ENCODE assay signal across 9 cellular contexts in the genomic region with DNA sequence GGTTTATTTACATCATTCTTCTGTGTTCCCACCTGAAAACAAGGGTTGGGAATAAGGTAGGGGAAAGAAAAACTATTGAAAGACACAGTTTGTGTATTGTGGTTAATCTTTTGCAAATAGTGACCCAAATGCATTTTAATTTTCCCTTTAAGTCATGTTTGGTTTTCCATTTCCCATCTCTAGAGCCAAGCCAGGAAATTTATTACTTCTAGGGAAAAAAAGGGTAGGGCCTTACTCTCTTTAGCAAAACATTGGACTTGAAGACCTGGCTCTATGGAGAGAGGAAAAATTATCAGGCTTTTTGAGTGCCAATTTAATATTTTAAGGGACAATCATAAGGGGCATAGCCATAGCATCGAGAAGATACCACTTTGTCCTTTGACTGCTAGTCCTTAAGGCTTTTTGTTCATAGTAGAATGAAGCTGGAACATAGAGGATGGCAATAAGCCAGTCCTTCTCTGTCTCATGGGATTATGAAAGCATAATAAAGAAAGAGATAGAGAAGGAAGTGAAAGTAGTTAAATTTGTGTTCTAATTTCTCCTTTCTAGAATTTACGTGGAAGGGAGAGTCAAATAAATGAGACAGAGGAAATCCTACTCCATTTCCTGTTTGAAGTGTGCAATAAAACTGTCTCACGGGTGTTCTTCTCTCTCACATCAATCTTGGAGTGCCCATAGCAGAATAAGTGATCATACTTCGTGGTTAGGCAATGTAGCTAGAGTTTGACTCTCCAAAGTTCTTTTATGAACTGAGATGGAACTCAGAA. TPM values are rescaled to one million over a fixed set of nuclear protein-coding genes. Genes with fewer than 3 reads are reported as not detected.
A peak's percentile ranks its signal among the peaks of the same experiment; 100 is the strongest.
DNase-seq lines count a peak whose midpoint lies in the region; ATAC-seq and TF ChIP-seq lines count a peak whose summit lies in the region.
"Had no signal": no experiment of that assay in that cellular context is flagged by ENCODE, and none has a peak within 500 bp of the region (broad histone marks: within the 10 kb centered on the region; RNA-seq: fewer than 3 reads in every experiment).

No MANE protein-coding gene starts in this region.

- H3K9me3 ChIP-seq in body of pancreas: no peaks in the 10 kb centered on the region

- H3K9me3 Mint-ChIP-seq in activated T-helper 1 cell treated with anti-CD3 and anti-CD28 coated beads, Interleukin-12 subunit alpha, Interleukin-12 subunit beta, Interleukin-2, Interleukin-4 antibody, amounts not matched to agents 30 ng/mL and 10 ng/mL and 1 ng/mL, durations not matched to agents 14 hours and 24 hours and 36 hours: peaks cover 14% of the 10 kb centered on the region

- H3K4me1 ChIP-seq in body of pancreas: peaks cover 4% of the 10 kb centered on the region

- no peak overlapping the region for H3K27ac Mint-ChIP-seq in activated T-helper 1 cell treated with anti-CD3 and anti-CD28 coated beads, Interleukin-12 subunit alpha, Interleukin-12 subunit beta, Interleukin-2, Interleukin-4 antibody, amounts not matched to agents 30 ng/mL and 10 ng/mL and 1 ng/mL, durations not matched to agents 14 hours and 24 hours and 36 hours

- no peak for TF ChIP-seq CTCF in body of pancreas (IDR thresholded peaks at IDR 0.05)

- no peak overlapping the region for H3K4me3 ChIP-seq in body of pancreas

- 28 to 42% methylated on average over 4 of the region's 4 CpGs for WGBS in body of pancreas, 2 donors

- no peak for TF ChIP-seq POLR2A in GM18505 (IDR thresholded peaks at IDR 0.05; ENCODE audit: borderline replicate concordance, extremely low read depth, insufficient read depth, insufficient read length)
- no peak for TF ChIP-seq POLR2A in body of pancreas (IDR thresholded peaks at IDR 0.05)

- no peak overlapping the region for H3K4me3 Mint-ChIP-seq in activated T-helper 1 cell treated with anti-CD3 and anti-CD28 coated beads, Interleukin-12 subunit alpha, Interleukin-12 subunit beta, Interleukin-2, Interleukin-4 antibody, amounts not matched to agents 30 ng/mL and 10 ng/mL and 1 ng/mL, durations not matched to agents 14 hours and 24 hours and 36 hours
- H3K4me3 Mint-ChIP-seq: activated naive CD8-positive, alpha-beta T cell had no signal

- H3K36me3 ChIP-seq in body of pancreas (replicated peaks in 1 of 2; ENCODE audit: insufficient read depth in 1 of 2, low read depth in 2 of 2): no peaks in the 10 kb centered on the region

- no peaks in the 10 kb centered on the region for H3K36me3 Mint-ChIP-seq in activated T-helper 1 cell treated with anti-CD3 and anti-CD28 coated beads, Interleukin-12 subunit alpha, Interleukin-12 subunit beta, Interleukin-2, Interleukin-4 antibody, amounts not matched to agents 30 ng/mL and 10 ng/mL and 1 ng/mL, durations not matched to agents 14 hours and 24 hours and 36 hours (ENCODE audit: low read depth)
- H3K36me3 Mint-ChIP-seq: activated naive CD8-positive, alpha-beta T cell had no signal

- ATAC-seq in GM18505 (IDR thresholded peaks at IDR 0.05; ENCODE audit: unreplicated experiment) (peak; percentile 84), GM21526 (IDR thresholded peaks at IDR 0.05; ENCODE audit: low FRiP score, unreplicated experiment) (peak; percentile 52), HG03469 (IDR thresholded peaks at IDR 0.05; ENCODE audit: unreplicated experiment) (peak; percentile 82), body of pancreas (no peak)

- H3K27ac ChIP-seq in caudate nucleus (ENCODE audit: low read depth, low read length): no peak overlapping the region
- H3K27ac ChIP-seq in body of pancreas: no peak overlapping the region

- H3K27me3 Mint-ChIP-seq in activated T-helper 1 cell treated with anti-CD3 and anti-CD28 coated beads, Interleukin-12 subunit alpha, Interleukin-12 subunit beta, Interleukin-2, Interleukin-4 antibody, amounts not matched to agents 30 ng/mL and 10 ng/mL and 1 ng/mL, durations not matched to agents 14 hours and 24 hours and 36 hours (ENCODE audit: insufficient read depth): no peaks in the 10 kb centered on the region

- intact Hi-C loops in body of pancreas (cut with DNase I): no loop called here
- intact Hi-C loops in activated T-helper 1 cell treated with anti-CD3 and anti-CD28 coated beads, Interleukin-12 subunit alpha, Interleukin-12 subunit beta, Interleukin-2, Interleukin-4 antibody, amounts not matched to agents 30 ng/mL and 10 ng/mL and 1 ng/mL, durations not matched to agents 14 hours and 24 hours and 36 hours (cut with micrococcal nuclease): no loop called here

- DNase-seq in fibroblast of peridontal ligament (ENCODE audit: extremely low read depth) (peak; percentile 38), caudate nucleus (lab: John Stamatoyannopoulos, UW) (no peak), ecto neural progenitor cell (ENCODE audit: low spot score) (no peak), body of pancreas (no peak)
- no peak for DNase-seq in activated T-helper 1 cell treated with anti-CD3 and anti-CD28 coated beads, Interleukin-12 subunit alpha, Interleukin-12 subunit beta, Interleukin-2, Interleukin-4 antibody, amounts not matched to agents 30 ng/mL and 10 ng/mL and 1 ng/mL, durations not matched to agents 14 hours and 24 hours and 36 hours (ENCODE audit: low spot score)

- H3K27me3 ChIP-seq in body of pancreas: no peaks in the 10 kb centered on the region

- no peaks in the 10 kb centered on the region for H3K4me1 Mint-ChIP-seq in activated T-helper 1 cell treated with anti-CD3 and anti-CD28 coated beads, Interleukin-12 subunit alpha, Interleukin-12 subunit beta, Interleukin-2, Interleukin-4 antibody, amounts not matched to agents 30 ng/mL and 10 ng/mL and 1 ng/mL, durations not matched to agents 14 hours and 24 hours and 36 hours (ENCODE audit: low read depth)

RNA-seq across cellular contexts. Expression of a gene that starts 50.9 kb away (rescaled TPM):
- under 1 TPM in 1 of 2 donors, not detected in 1; 0.52 TPM for total RNA-seq in body of pancreas
- not detected in 2 replicates for total RNA-seq in activated T-helper 1 cell treated with anti-CD3 and anti-CD28 coated beads, Interleukin-12 subunit alpha, Interleukin-12 subunit beta, Interleukin-2, Interleukin-4 antibody, amounts not matched to agents 30 ng/mL and 10 ng/mL and 1 ng/mL, durations not matched to agents 14 hours and 24 hours and 36 hours
